ENCODE assay signal across 14 cellular contexts in the genomic region with DNA sequence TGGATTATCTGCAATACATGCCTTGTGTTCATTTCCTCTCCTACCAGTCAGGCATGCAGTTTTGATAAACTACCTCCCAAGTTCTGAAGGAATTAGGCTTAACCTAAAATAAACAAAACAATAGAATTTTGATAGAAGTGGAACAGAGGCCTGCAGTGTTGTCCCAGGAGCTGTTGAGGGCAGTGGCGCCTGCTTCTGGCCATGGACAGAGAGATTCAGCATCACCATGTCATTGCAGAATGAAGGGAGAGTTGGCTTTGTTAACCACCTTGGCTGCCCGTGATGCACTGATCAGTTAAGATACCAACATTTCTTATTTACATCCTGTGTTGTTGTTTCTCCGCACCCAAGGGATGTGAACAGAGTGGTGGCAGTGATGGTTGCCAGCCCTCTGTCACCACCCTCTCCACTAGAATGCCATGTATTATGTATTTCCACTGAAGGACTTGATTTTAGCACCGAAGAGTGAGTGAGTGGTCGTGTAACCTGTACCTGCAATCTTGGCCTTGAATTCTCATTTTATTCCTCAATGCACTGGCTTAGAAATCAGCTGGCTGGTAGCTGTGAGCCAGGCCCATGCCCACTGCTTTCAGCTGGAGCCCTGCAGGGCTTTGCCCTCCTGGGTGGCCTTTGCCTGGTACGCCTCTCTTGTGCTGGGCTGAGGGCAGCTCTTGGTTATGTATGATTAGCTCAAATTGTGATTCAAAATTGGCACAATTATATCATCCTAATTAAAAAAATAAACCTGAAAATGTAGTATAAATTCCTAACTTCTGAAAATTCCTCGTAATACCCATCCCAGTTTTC.
DNase-seq lines count a peak whose midpoint lies in the region; ATAC-seq and TF ChIP-seq lines count a peak whose summit lies in the region.
"Had no signal": no experiment of that assay in that cellular context is flagged by ENCODE, and none has a peak within 500 bp of the region (broad histone marks: within the 10 kb centered on the region; RNA-seq: fewer than 3 reads in every experiment).

No MANE protein-coding gene starts in this region.

- H3K79me2 ChIP-seq in Loucy (ENCODE audit: insufficient read depth, low read length), result no peaks in the 10 kb centered on the region

- H2AFZ ChIP-seq in Loucy (ENCODE audit: low read length), result no peak overlapping the region

- ATAC-seq in GM18519 (IDR thresholded peaks at IDR 0.05; ENCODE audit: low FRiP score, unreplicated experiment), result no peak

- no peaks in the 10 kb centered on the region for H3K36me3 ChIP-seq in Loucy (ENCODE audit: insufficient read depth, low read length)
- H3K36me3 ChIP-seq: ovary, upper lobe of left lung had no signal

- no peaks in the 10 kb centered on the region for H3K27me3 ChIP-seq in Loucy (ENCODE audit: insufficient read depth, low read length, poor library complexity, severe bottlenecking)
- H3K27me3 ChIP-seq: ovary, upper lobe of left lung had no signal

- no peak overlapping the region for H3K9ac ChIP-seq in Loucy (ENCODE audit: low read depth, low read length, poor library complexity, severe bottlenecking)

- no peaks in the 10 kb centered on the region for H3F3A ChIP-seq in Loucy (ENCODE audit: low read depth)

- H4K20me1 ChIP-seq in Loucy (ENCODE audit: insufficient read depth, low read length, poor library complexity, severe bottlenecking), result no peaks in the 10 kb centered on the region

- no peaks in the 10 kb centered on the region for H3K9me3 ChIP-seq in Loucy (ENCODE audit: insufficient read depth, low read depth, low read length)
- H3K9me3 ChIP-seq: ovary, upper lobe of left lung had no signal

- H3K4me3 ChIP-seq in Loucy (ENCODE audit: low read length, poor library complexity, severe bottlenecking) (no peak overlapping the region), cardiac fibroblast (replicated peaks in 1 of 2; ENCODE audit: low read depth in 2 of 2, low read length in 2 of 2) (no peak overlapping the region)
- H3K4me3 ChIP-seq: ovary, SK-N-MC, upper lobe of left lung had no signal

- H3K4me2 ChIP-seq in Loucy (ENCODE audit: low read depth, low read length, poor library complexity, severe bottlenecking), result no peak overlapping the region

- TF ChIP-seq CTCF in Loucy (conservative IDR thresholded peaks at IDR 0.05; ENCODE audit: low read length) (peak; percentile 49), cardiac fibroblast (IDR thresholded peaks at IDR 0.05; ENCODE audit: low read depth, low read length) (peak; percentile 32)

- H3K9me2 ChIP-seq in Loucy (replicated peaks; ENCODE audit: low read depth, low read length), result no peaks in the 10 kb centered on the region

- DNase-seq in NCI-H82 (lab: John Stamatoyannopoulos, UW), result peak; percentile 13
- DNase-seq in NCI-H82 treated with DMSO at 0.1 percent for 48 hours (lab: John Stamatoyannopoulos, UW; ENCODE audit: unreplicated experiment), result no peak
- no peak for DNase-seq in cardiac fibroblast (ENCODE audit: low read depth in 2 of 2)
- peak; percentile 23 for DNase-seq in iris pigment epithelial cell (ENCODE audit: low read depth)
- DNase-seq in COLO829 (ENCODE audit: low spot score), result no peak
- no peak for DNase-seq in NCI-H1105 treated with DMSO at 0.1 percent for 48 hours (lab: John Stamatoyannopoulos, UW)
- DNase-seq: activated CD4-positive, CD25-positive, alpha-beta regulatory T cell treated with anti-CD3 and anti-CD28 coated beads, Interleukin-2, amount 50 U/mL, for 72 hours; Karpas-422; NCI-H2029; ovary; upper lobe of left lung had no signal

- H3K4me1 ChIP-seq in Loucy (ENCODE audit: insufficient read depth, low read length, poor library complexity, severe bottlenecking), result peaks cover 8% of the 10 kb centered on the region

Comparison
In these comparisons a context has a peak if more than half of its experiments do, and no peak if none do; other contexts are left out.
1. DNase-seq: peak in NCI-H82 (single experiment) and iris pigment epithelial cell (single experiment); none in NCI-H82 treated with DMSO at 0.1 percent for 48 hours (single experiment), cardiac fibroblast (0 of 2), COLO829 (single experiment) and NCI-H1105 treated with DMSO at 0.1 percent for 48 hours (single experiment).